Comparison of ENCODE assay signal across 8 cellular contexts in genomic region chr18:28176933-28177827, GRCh38. TPM values are rescaled to one million over a fixed set of nuclear protein-coding genes. Genes with fewer than 3 reads are reported as not detected.
A peak's percentile ranks its signal among the peaks of the same experiment; 100 is the strongest.
DNase-seq lines count a peak whose midpoint lies in the region; ATAC-seq and TF ChIP-seq lines count a peak whose summit lies in the region.

TSS of gene CDH2 (minus strand) at chr18:28177130. CDS start at chr18:28177022, 108 bp downstream.

- DNase-seq in DMS79 treated with DMSO at 0.1 percent for 48 hours (lab: John Stamatoyannopoulos, UW) (peak; percentile 75), HT1080 (ENCODE audit: low read depth) (peak; percentile 81), Peyer's patch (peak in 1 of 3 donors; percentile 42), caudate nucleus (lab: John Stamatoyannopoulos, UW) (peak in 60 of 61 donors; percentile 15 to 92 (median 79)), iris pigment epithelial cell (ENCODE audit: low read depth) (peak; percentile 92)

- H3K4me3 ChIP-seq in Peyer's patch (peak within 1 kb of the TSS; percentile 17 to 50 (median 37)), skeletal muscle tissue (ENCODE audit: low read length in 3 of 3) (peak within 1 kb of the TSS; percentile 59 to 72 (median 66))

- H3K27ac ChIP-seq in Peyer's patch (peak within 1 kb of the TSS in 2 of 4 donors; percentile 9 to 35), caudate nucleus (ENCODE audit: low read depth, low read length) (peak within 1 kb of the TSS; percentile 89), skeletal muscle tissue (ENCODE audit: low read depth, low read length) (no peak within 1 kb of the TSS)

- H3K9ac ChIP-seq in skeletal muscle tissue (ENCODE audit: low read depth in 1 of 3, low read length in 3 of 3): peak within 1 kb of the TSS in 1 of 3 donors; percentile 16

- TF ChIP-seq POLR2A in Peyer's patch (IDR thresholded peaks at IDR 0.05): no peak

- H3K27me3 ChIP-seq in Peyer's patch: peaks cover 0 to 15% of the 10 kb centered on the region in 2 donors
- H3K27me3 ChIP-seq in skeletal muscle tissue (ENCODE audit: control insufficient read depth in 3 of 3, insufficient read depth in 3 of 3, low read length in 3 of 3): peaks cover 27 to 29% (median 29%) of the 10 kb centered on the region in 3 donors

- TF ChIP-seq CTCF in Peyer's patch (IDR thresholded peaks at IDR 0.05): no peak

- H3K9me3 ChIP-seq in Peyer's patch (peaks cover 0 to 5% (median 0%) of the 10 kb centered on the region in 4 donors), skeletal muscle tissue (ENCODE audit: control insufficient read depth in 3 of 3, low read length in 3 of 3) (no peaks in the 10 kb centered on the region)

- no peaks in the 10 kb centered on the region for H3K36me3 ChIP-seq in Peyer's patch
- H3K36me3 ChIP-seq in skeletal muscle tissue (ENCODE audit: control insufficient read depth in 3 of 3, insufficient read depth in 3 of 3, low read length in 3 of 3): no peaks in the 10 kb centered on the region

- peaks cover 0 to 22% (median 0%) of the 10 kb centered on the region in 4 donors for H3K4me1 ChIP-seq in Peyer's patch
- H3K4me1 ChIP-seq in skeletal muscle tissue (ENCODE audit: control insufficient read depth in 3 of 3, insufficient read depth in 3 of 3, low read length in 3 of 3): peaks cover 7 to 13% (median 9%) of the 10 kb centered on the region in 3 donors

- ATAC-seq in GM21381 (IDR thresholded peaks at IDR 0.05; ENCODE audit: unreplicated experiment): no peak
- no peak for ATAC-seq in HG03439 (IDR thresholded peaks at IDR 0.05; ENCODE audit: unreplicated experiment)

RNA-seq across cellular contexts. Expression of gene CDH2, which starts in this region (rescaled TPM):
- 49.4 and 60.4 TPM in 2 replicates for total RNA-seq in HT1080 (2014; rRNA removed; shearing (Covaris generic))
- polyA plus RNA-seq in HT1080 (2015; cell fraction: cytosol; rRNA removed): 52.7 and 65.7 TPM in 2 replicates
- 175 and 178 TPM in 2 replicates for polyA plus RNA-seq in HT1080 (2015; cell fraction: nucleus; rRNA removed)
- total RNA-seq in Peyer's patch (1 to 10 TPM in 1 of 4 donors, under 1 TPM in 1, not detected in 2; 0.66 to 1.3 TPM), skeletal muscle tissue (4.7 TPM)
